Comparison of ENCODE assay signal across 28 cellular contexts in genomic region chr4:161438096-161438495, GRCh38.
"Had no signal": no experiment of that assay in that cellular context is flagged by ENCODE, and none has a peak within 500 bp of the region (broad histone marks: within the 10 kb centered on the region; RNA-seq: fewer than 3 reads in every experiment).

No MANE protein-coding gene starts in this region.

- H3K9me3 Mint-ChIP-seq: type B pancreatic cell had no signal

- H3K4me3 ChIP-seq: pancreas, prostate gland, right lobe of liver, sigmoid colon, suprapubic skin, testis, tibial artery, transverse colon, upper lobe of right lung, uterus had no signal

- ATAC-seq: naive thymus-derived CD8-positive, alpha-beta T cell; natural killer cell treated with Interleukin-12 subunit alpha and Interleukin-12 subunit beta and Interleukin-15 and Interleukin-18, amount 100 ng/mL, for 72 hours; pancreas; right cardiac atrium; right lobe of liver; stimulated activated memory B cell treated with anti-CD40 and anti-IgM and Interleukin-4, amounts not matched to agents 10 μg/mL and 1 μg/mL and 100 μg/mL, for 72 hours; stimulated activated naive CD8-positive, alpha-beta T cell treated with anti-CD3 and anti-CD28 coated beads, Interleukin-15, amount 100 ng/mL, for 72 hours; stimulated activated naive CD8-positive, alpha-beta T cell treated with anti-CD3 and anti-CD28 coated beads, Interleukin-15, Interleukin-2, amounts not matched to agents 100 U/mL and 50 U/mL, for 24 hours; upper lobe of right lung had no signal

- H3K27me3 Mint-ChIP-seq: naive B cell; naive thymus-derived CD8-positive, alpha-beta T cell; natural killer cell treated with Interleukin-12 subunit alpha and Interleukin-12 subunit beta and Interleukin-15 and Interleukin-18, amount 100 ng/mL, for 72 hours; stimulated activated memory B cell treated with anti-CD40 and anti-IgM and Interleukin-4, amounts not matched to agents 10 μg/mL and 1 μg/mL and 100 μg/mL, for 72 hours; stimulated activated naive CD8-positive, alpha-beta T cell treated with anti-CD3 and anti-CD28 coated beads, Interleukin-15, amount 100 ng/mL, for 72 hours; type B pancreatic cell had no signal

- H3K4me1 Mint-ChIP-seq: naive B cell; naive thymus-derived CD8-positive, alpha-beta T cell; stimulated activated memory B cell treated with anti-CD40 and anti-IgM and Interleukin-4, amounts not matched to agents 10 μg/mL and 1 μg/mL and 100 μg/mL, for 72 hours; stimulated activated naive CD8-positive, alpha-beta T cell treated with anti-CD3 and anti-CD28 coated beads, Interleukin-15, amount 100 ng/mL, for 72 hours had no signal

- H3K4me3 Mint-ChIP-seq: naive B cell; naive thymus-derived CD8-positive, alpha-beta T cell; natural killer cell treated with Interleukin-12 subunit alpha and Interleukin-12 subunit beta and Interleukin-15 and Interleukin-18, amount 100 ng/mL, for 72 hours; stimulated activated memory B cell treated with anti-CD40 and anti-IgM and Interleukin-4, amounts not matched to agents 10 μg/mL and 1 μg/mL and 100 μg/mL, for 72 hours; stimulated activated naive CD8-positive, alpha-beta T cell treated with anti-CD3 and anti-CD28 coated beads, Interleukin-15, amount 100 ng/mL, for 72 hours; type B pancreatic cell had no signal

- H3K27ac Mint-ChIP-seq: naive B cell; naive thymus-derived CD8-positive, alpha-beta T cell; natural killer cell treated with Interleukin-12 subunit alpha and Interleukin-12 subunit beta and Interleukin-15 and Interleukin-18, amount 100 ng/mL, for 72 hours; stimulated activated memory B cell treated with anti-CD40 and anti-IgM and Interleukin-4, amounts not matched to agents 10 μg/mL and 1 μg/mL and 100 μg/mL, for 72 hours; stimulated activated naive CD8-positive, alpha-beta T cell treated with anti-CD3 and anti-CD28 coated beads, Interleukin-15, amount 100 ng/mL, for 72 hours; type B pancreatic cell had no signal

- H3K27me3 ChIP-seq: neutrophil, pancreas, right lobe of liver, sigmoid colon, suprapubic skin, testis, tibial artery, transverse colon, upper lobe of right lung, uterus had no signal

- H3K36me3 Mint-ChIP-seq: naive B cell; naive thymus-derived CD8-positive, alpha-beta T cell; stimulated activated memory B cell treated with anti-CD40 and anti-IgM and Interleukin-4, amounts not matched to agents 10 μg/mL and 1 μg/mL and 100 μg/mL, for 72 hours; type B pancreatic cell had no signal

- H3K9me3 ChIP-seq: neutrophil, pancreas, prostate gland, right lobe of liver, suprapubic skin, testis, tibial artery, transverse colon, upper lobe of right lung, uterus had no signal

- H3K36me3 ChIP-seq: neutrophil, pancreas, prostate gland, right lobe of liver, sigmoid colon, suprapubic skin, tibial artery, transverse colon, upper lobe of right lung, uterus had no signal

- H3K27ac ChIP-seq: neutrophil, pancreas, prostate gland, right lobe of liver, sigmoid colon, suprapubic skin, testis, tibial artery, transverse colon, upper lobe of right lung, uterus had no signal

- H3K4me1 ChIP-seq: pancreas, prostate gland, right lobe of liver, sigmoid colon, suprapubic skin, testis, tibial artery, transverse colon, upper lobe of right lung, uterus had no signal

- DNase-seq: naive B cell; naive thymus-derived CD8-positive, alpha-beta T cell; nucleus accumbens; pancreas; right cardiac atrium; right lobe of liver; sigmoid colon; small intestine; stimulated activated CD4-positive, alpha-beta T cell treated with anti-CD3 and anti-CD28 coated beads, Interleukin-15, amount 100 ng/mL, for 24 hours; stimulated activated CD4-positive, alpha-beta T cell treated with anti-CD3 and anti-CD28 coated beads, Interleukin-2, amount 100 ng/mL, for 24 hours; stimulated activated CD4-positive, alpha-beta T cell treated with anti-CD3 and anti-CD28 coated beads, Interleukin-2, amount 100 ng/mL, for 48 hours; stimulated activated CD4-positive, alpha-beta T cell treated with anti-CD3 and anti-CD28 coated beads, Interleukin-4, amount 100 ng/mL, for 24 hours; stimulated activated CD8-positive, alpha-beta memory T cell treated with anti-CD3 and anti-CD28 coated beads, Interleukin-4, amount 100 ng/mL, for 48 hours; stimulated activated naive CD4-positive, alpha-beta T cell; stimulated activated naive CD8-positive, alpha-beta T cell treated with anti-CD3 and anti-CD28 coated beads, Interleukin-15, amount 100 ng/mL, for 72 hours; stimulated activated naive CD8-positive, alpha-beta T cell treated with anti-CD3 and anti-CD28 coated beads, Interleukin-15, Interleukin-2, amounts not matched to agents 100 U/mL and 50 U/mL, for 24 hours; substantia nigra; testis; tibial artery; transverse colon; upper lobe of right lung; uterus had no signal
